ENCODE assay signal across 21 cellular contexts in the genomic region with DNA sequence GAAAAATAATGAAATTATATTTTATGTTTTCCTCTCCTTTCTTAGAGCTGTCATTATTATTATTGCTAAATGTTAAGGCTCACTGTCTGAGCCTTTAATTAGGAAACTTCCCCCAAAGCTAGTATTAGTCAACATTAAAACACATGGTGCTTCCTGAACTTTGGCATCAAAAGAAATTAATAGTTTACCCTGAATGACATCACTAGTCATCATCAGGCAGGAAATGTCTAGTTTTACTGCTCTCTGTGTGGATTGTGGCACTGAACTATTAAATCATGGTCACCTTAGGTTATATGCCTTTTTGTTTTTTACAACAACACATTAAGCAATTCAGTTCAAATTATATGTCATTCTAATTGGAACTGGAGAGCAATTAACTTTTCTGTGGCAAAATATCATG.
"Had no signal": no experiment of that assay in that cellular context is flagged by ENCODE, and none has a peak within 500 bp of the region (broad histone marks: within the 10 kb centered on the region; RNA-seq: fewer than 3 reads in every experiment).

No MANE protein-coding gene starts in this region.

- H3K9me3 Mint-ChIP-seq: activated T-helper 1 cell treated with anti-CD3 and anti-CD28 coated beads, Interleukin-12 subunit alpha, Interleukin-12 subunit beta, Interleukin-2, Interleukin-4 antibody, amounts not matched to agents 30 ng/mL and 10 ng/mL and 1 ng/mL, durations not matched to agents 14 hours and 24 hours and 36 hours; nephron progenitor cell; T-helper 1 cell treated with Interleukin-12 subunit alpha and Interleukin-12 subunit beta and Interleukin-4 antibody, amounts not matched to agents 30 μg/mL and 1 μg/mL, for 36 hours; WTC11 had no signal

- H3K9me3 ChIP-seq: ascending aorta, prostate gland, right lobe of liver had no signal

- H3K36me3 ChIP-seq: ascending aorta, prostate gland, right lobe of liver, transverse colon had no signal

- H3K27me3 ChIP-seq: ascending aorta, right lobe of liver, transverse colon had no signal

- H3K4me3 Mint-ChIP-seq: activated CD8-positive, alpha-beta T cell treated with anti-CD3 and anti-CD28 coated beads, Interleukin-2, amount 10 ng/mL, durations not matched to agents 7 days and 5 days; activated naive CD8-positive, alpha-beta T cell treated with anti-CD3 and anti-CD28 coated beads, Interleukin-2, amount 50 U/mL, for 24 hours; activated T-helper 1 cell treated with anti-CD3 and anti-CD28 coated beads, Interleukin-12 subunit alpha, Interleukin-12 subunit beta, Interleukin-2, Interleukin-4 antibody, amounts not matched to agents 30 ng/mL and 10 ng/mL and 1 ng/mL, durations not matched to agents 14 hours and 24 hours and 36 hours; nephron progenitor cell; T-helper 1 cell treated with Interleukin-12 subunit alpha and Interleukin-12 subunit beta and Interleukin-4 antibody, amounts not matched to agents 30 μg/mL and 1 μg/mL, for 36 hours; WTC11 had no signal

- H3K27ac Mint-ChIP-seq: activated CD8-positive, alpha-beta T cell treated with anti-CD3 and anti-CD28 coated beads, Interleukin-2, amount 10 ng/mL, durations not matched to agents 7 days and 5 days; activated naive CD8-positive, alpha-beta T cell treated with anti-CD3 and anti-CD28 coated beads, Interleukin-2, amount 50 U/mL, for 24 hours; activated T-helper 1 cell treated with anti-CD3 and anti-CD28 coated beads, Interleukin-12 subunit alpha, Interleukin-12 subunit beta, Interleukin-2, Interleukin-4 antibody, amounts not matched to agents 30 ng/mL and 10 ng/mL and 1 ng/mL, durations not matched to agents 14 hours and 24 hours and 36 hours; nephron progenitor cell; T-helper 1 cell treated with Interleukin-12 subunit alpha and Interleukin-12 subunit beta and Interleukin-4 antibody, amounts not matched to agents 30 μg/mL and 1 μg/mL, for 36 hours; WTC11 had no signal

- H3K27ac ChIP-seq: ascending aorta, coronary artery, prostate gland, right lobe of liver, transverse colon had no signal

- H3K4me3 ChIP-seq: ascending aorta, coronary artery, prostate gland, right lobe of liver, transverse colon had no signal

- H3K27me3 Mint-ChIP-seq: activated naive CD8-positive, alpha-beta T cell treated with anti-CD3 and anti-CD28 coated beads, Interleukin-2, amount 50 U/mL, for 24 hours had no signal

- DNase-seq: activated CD4-positive, alpha-beta T cell treated with anti-CD3 and anti-CD28 coated beads for 48 hours; activated CD8-positive, alpha-beta T cell treated with anti-CD3 and anti-CD28 coated beads, Interleukin-2, amount 10 ng/mL, durations not matched to agents 7 days and 5 days; activated naive CD4-positive, alpha-beta T cell; activated naive CD8-positive, alpha-beta T cell treated with anti-CD3 and anti-CD28 coated beads, Interleukin-2, amount 50 U/mL, for 24 hours; effector CD4-positive, alpha-beta T cell; head of caudate nucleus; islet precursor cell; left ventricle myocardium superior; mesendoderm; nephron progenitor cell; right lobe of liver; stimulated activated CD4-positive, alpha-beta T cell treated with anti-CD3 and anti-CD28 coated beads, Interleukin-2, amount 100 ng/mL, for 24 hours; stimulated activated naive CD4-positive, alpha-beta T cell; substantia nigra; transverse colon had no signal

- H3K4me1 Mint-ChIP-seq: activated naive CD8-positive, alpha-beta T cell treated with anti-CD3 and anti-CD28 coated beads, Interleukin-2, amount 50 U/mL, for 24 hours; nephron progenitor cell had no signal

- H3K36me3 Mint-ChIP-seq: WTC11 had no signal

- H3K4me1 ChIP-seq: ascending aorta, prostate gland, right lobe of liver, transverse colon had no signal

- ATAC-seq: activated CD8-positive, alpha-beta T cell treated with anti-CD3 and anti-CD28 coated beads, Interleukin-2, amount 10 ng/mL, durations not matched to agents 7 days and 5 days; activated naive CD8-positive, alpha-beta T cell treated with anti-CD3 and anti-CD28 coated beads, Interleukin-2, amount 50 U/mL, for 24 hours; left ventricle myocardium superior; right lobe of liver; WTC11 had no signal
